8 cellular contexts compared by ENCODE assay signal in genomic region chr6:16514249-16514648, GRCh38.
DNase-seq lines count a peak whose midpoint lies in the region; ATAC-seq and TF ChIP-seq lines count a peak whose summit lies in the region.

No MANE protein-coding gene starts in this region.

- peak overlapping the region; percentile 49 for H3K4me3 Mint-ChIP-seq in activated T-helper 2 cell treated with anti-CD3 and anti-CD28 coated beads, Interferon-gamma antibody, Interleukin-2, Interleukin-4, amounts not matched to agents 10 μg/mL and 5 μg/mL and 100 μg/mL, durations not matched to agents 14 hours and 24 hours and 36 hours (ENCODE audit: low read depth)

- peak; percentile 7 for DNase-seq in NOMO-1 treated with DMSO at 0.1 percent for 48 hours (lab: John Stamatoyannopoulos, UW; ENCODE audit: unreplicated experiment)
- DNase-seq in NOMO-1 treated with dmso at 0.1 percent for 144 hours (lab: John Stamatoyannopoulos, UW; ENCODE audit: unreplicated experiment), result no peak
- peak; percentile 55 for DNase-seq in M059J (ENCODE audit: low read depth)
- DNase-seq in activated T-helper 2 cell treated with anti-CD3 and anti-CD28 coated beads, Interferon-gamma antibody, Interleukin-2, Interleukin-4, amounts not matched to agents 10 μg/mL and 5 μg/mL and 100 μg/mL, durations not matched to agents 14 hours and 24 hours and 36 hours (ENCODE audit: low spot score), result peak; percentile 26
- no peak for DNase-seq in heart left ventricle
- DNase-seq in sciatic nerve (ENCODE audit: low spot score), result no peak
- no peak for DNase-seq in effector CD8-positive, alpha-beta T cell (lab: John Stamatoyannopoulos, UW)

- H3K4me1 ChIP-seq in heart left ventricle, result peaks cover 0 to 60% (median 35%) of the 10 kb centered on the region in 12 donors

- 35 to 46% (median 39%) methylated on average over 8 of the region's 8 CpGs for WGBS in heart left ventricle, 4 donors

- H3K9me3 ChIP-seq in heart left ventricle, result no peaks in the 10 kb centered on the region

- peak; percentile 27 to 57 (median 30) for ATAC-seq in heart left ventricle
- ATAC-seq in sciatic nerve, result peak; percentile 42
- ATAC-seq in GM19455 (IDR thresholded peaks at IDR 0.05; ENCODE audit: unreplicated experiment), result no peak

- H3K27ac ChIP-seq in heart left ventricle, result no peak overlapping the region

- TF ChIP-seq POLR2A in heart left ventricle (IDR thresholded peaks at IDR 0.05), result no peak

- peak in 11 of 12 donors; percentile 22 to 61 (median 36) for TF ChIP-seq CTCF in heart left ventricle (IDR thresholded peaks at IDR 0.05)

- H3K4me3 ChIP-seq in heart left ventricle, result no peak overlapping the region

- no peaks in the 10 kb centered on the region for H3K27me3 ChIP-seq in heart left ventricle

- H3K4me1 Mint-ChIP-seq in activated T-helper 2 cell treated with anti-CD3 and anti-CD28 coated beads, Interferon-gamma antibody, Interleukin-2, Interleukin-4, amounts not matched to agents 10 μg/mL and 5 μg/mL and 100 μg/mL, durations not matched to agents 14 hours and 24 hours and 36 hours (ENCODE audit: low read depth), result peaks cover 76% of the 10 kb centered on the region

- intact Hi-C loops in activated T-helper 2 cell treated with anti-CD3 and anti-CD28 coated beads, Interferon-gamma antibody, Interleukin-2, Interleukin-4, amounts not matched to agents 10 μg/mL and 5 μg/mL and 100 μg/mL, durations not matched to agents 14 hours and 24 hours and 36 hours (cut with micrococcal nuclease), result loop anchor here (5.0 to 10.0 kb wide), 6 partner anchors 42 to 571 kb away; no protein-coding TSS in a partner anchor
- intact Hi-C loops in heart left ventricle (cut with DNase I) (loop anchor here (2.0 to 10.0 kb wide), 9 partner anchors 172 to 573 kb away; partner anchors contain the start of gene ATXN1 (in 5 of the 10)), sciatic nerve (cut with DNase I) (loop anchor here (10.0 kb wide), 1 partner anchor 251 kb away; the partner anchor contains the start of gene ATXN1)

- H3K36me3 ChIP-seq in heart left ventricle, result no peaks in the 10 kb centered on the region

- H3K9me3 Mint-ChIP-seq in activated T-helper 2 cell treated with anti-CD3 and anti-CD28 coated beads, Interferon-gamma antibody, Interleukin-2, Interleukin-4, amounts not matched to agents 10 μg/mL and 5 μg/mL and 100 μg/mL, durations not matched to agents 14 hours and 24 hours and 36 hours, result no peaks in the 10 kb centered on the region

- no peaks in the 10 kb centered on the region for H3K27me3 Mint-ChIP-seq in activated T-helper 2 cell treated with anti-CD3 and anti-CD28 coated beads, Interferon-gamma antibody, Interleukin-2, Interleukin-4, amounts not matched to agents 10 μg/mL and 5 μg/mL and 100 μg/mL, durations not matched to agents 14 hours and 24 hours and 36 hours (ENCODE audit: low read depth)

- peak overlapping the region; percentile 75 for H3K27ac Mint-ChIP-seq in activated T-helper 2 cell treated with anti-CD3 and anti-CD28 coated beads, Interferon-gamma antibody, Interleukin-2, Interleukin-4, amounts not matched to agents 10 μg/mL and 5 μg/mL and 100 μg/mL, durations not matched to agents 14 hours and 24 hours and 36 hours

- H3K36me3 Mint-ChIP-seq in activated T-helper 2 cell treated with anti-CD3 and anti-CD28 coated beads, Interferon-gamma antibody, Interleukin-2, Interleukin-4, amounts not matched to agents 10 μg/mL and 5 μg/mL and 100 μg/mL, durations not matched to agents 14 hours and 24 hours and 36 hours (ENCODE audit: low read depth), result peaks cover 57% of the 10 kb centered on the region

Comparison
In these comparisons a context has a peak if more than half of its experiments do, and no peak if none do; other contexts are left out.
1. DNase-seq: peak in NOMO-1 treated with DMSO at 0.1 percent for 48 hours (single experiment), M059J (single experiment) and activated T-helper 2 cell treated with anti-CD3 and anti-CD28 coated beads, Interferon-gamma antibody, Interleukin-2, Interleukin-4, amounts not matched to agents 10 μg/mL and 5 μg/mL and 100 μg/mL, durations not matched to agents 14 hours and 24 hours and 36 hours (single experiment); none in NOMO-1 treated with dmso at 0.1 percent for 144 hours (single experiment), heart left ventricle (0 of 5), sciatic nerve (single experiment) and effector CD8-positive, alpha-beta T cell (single experiment).